In genomic region chr3:131503328-131503650, GRCh38 we compare ENCODE assay signal across 8 cellular contexts. TPM values are rescaled to one million over a fixed set of nuclear protein-coding genes. Genes with fewer than 3 reads are reported as not detected.
DNase-seq lines count a peak whose midpoint lies in the region; ATAC-seq and TF ChIP-seq lines count a peak whose summit lies in the region.

No MANE protein-coding gene starts in this region.

- TF ChIP-seq CTCF in AG04449 (IDR thresholded peaks at IDR 0.05; ENCODE audit: insufficient read depth, low read length, missing control alignments) (no peak), fibroblast of pulmonary artery (IDR thresholded peaks at IDR 0.05; ENCODE audit: low read length, missing control alignments) (no peak), gastrocnemius medialis (IDR thresholded peaks at IDR 0.05 in 4 of 5, conservative IDR thresholded peaks at IDR 0.05 in 1 of 5) (no peak)

- H3K27me3 ChIP-seq in gastrocnemius medialis, result no peaks in the 10 kb centered on the region

- in situ Hi-C loops in gastrocnemius medialis (cut with MboI; ENCODE audit: low sequenced_read_pairs in 4 of 4), result loop anchor here in 1 of 4 donors (10.0 kb wide), 1 partner anchor 478 kb away; the partner anchor contains the start of genes ASTE1 and NEK11

- H3K4me1 ChIP-seq in gastrocnemius medialis, result peaks cover 18 to 20% of the 10 kb centered on the region in 2 donors

- no peaks in the 10 kb centered on the region for H3K9me3 ChIP-seq in gastrocnemius medialis

- intact Hi-C loops in gastrocnemius medialis (cut with DNase I; ENCODE audit: low total_unique reads), result loop anchor here (2.0 to 5.0 kb wide), 2 partner anchors 122 to 476 kb away; partner anchors contain the start of genes ASTE1, NEK11 and NUDT16

- H3K27ac ChIP-seq in gastrocnemius medialis, result peak overlapping the region; percentile 79 to 87 (median 82)

- CTCF ChIA-PET in AG04449 (lab: Yijun Ruan, JAX), result interaction anchor here (1.0 to 1.2 kb wide), 2 partner anchors 13 to 292 kb away, joined by 3 to 4 read pairs; no protein-coding TSS in a partner anchor

- H3K36me3 ChIP-seq in gastrocnemius medialis, result peaks cover 0 to 10% of the 10 kb centered on the region in 2 donors

- no peak for DNase-seq in AG04449 (ENCODE audit: low read depth, low spot score)
- DNase-seq in fibroblast of pulmonary artery (ENCODE audit: low read depth), result peak; percentile 1
- no peak for DNase-seq in gastrocnemius medialis
- no peak for DNase-seq in germinal center (ENCODE audit: low spot score)
- no peak for DNase-seq in kidney glomerular epithelial cell (lab: John Stamatoyannopoulos, UW)

- POLR2A ChIA-PET in AG04449 (lab: Yijun Ruan, JAX), result no interaction called here

- TF ChIP-seq POLR2A in gastrocnemius medialis (IDR thresholded peaks at IDR 0.05), result no peak

- peak; percentile 7 for ATAC-seq in GM19395 (IDR thresholded peaks at IDR 0.05; ENCODE audit: unreplicated experiment)
- ATAC-seq in SK-N-SH treated with all-trans-retinoic acid at 6 μM for 48 hours, result peak; percentile 10; the same call in 2 of the 3 replicates
- ATAC-seq in gastrocnemius medialis, result no peak
- ATAC-seq in HG03442 (IDR thresholded peaks at IDR 0.05; ENCODE audit: unreplicated experiment), result no peak

- H3K4me3 ChIP-seq in AG04449 (ENCODE audit: low read depth, low read length) (peak overlapping the region; percentile 98), fibroblast of pulmonary artery (replicated peaks; ENCODE audit: low read depth, low read length) (peak overlapping the region; percentile 85), gastrocnemius medialis (peak overlapping the region; percentile 78 to 99 (median 84))

TF ChIP-seq in SK-N-SH treated with all-trans-retinoic acid at 6 μM for 48 hours, 23 proteins besides CTCF, POLR2A, EP300 and RAD21:
- TF ChIP-seq ARNTL (CRISPR knock-in tag; IDR thresholded peaks at IDR 0.05; ENCODE audit: borderline replicate concordance, low read depth), result no peak
- TF ChIP-seq PPARA (CRISPR knock-in tag; IDR thresholded peaks at IDR 0.05; ENCODE audit: borderline replicate concordance), result no peak
- TF ChIP-seq ZNF70 (CRISPR knock-in tag; IDR thresholded peaks at IDR 0.05), result no peak
- no peak for TF ChIP-seq SNAI2 (CRISPR knock-in tag; IDR thresholded peaks at IDR 0.05)
- no peak for TF ChIP-seq ZFP3 (CRISPR knock-in tag; IDR thresholded peaks at IDR 0.05)
- no peak for TF ChIP-seq ISL1 (CRISPR knock-in tag; IDR thresholded peaks at IDR 0.05)
TF ChIP-seq in SK-N-SH treated with all-trans-retinoic acid at 6 μM for 48 hours: peak in this region for 0.

RNA-seq across cellular contexts. Expression of gene MRPL3, which starts 0.5 kb away (rescaled TPM):
- total RNA-seq in gastrocnemius medialis, result 100 to 1,000 TPM in 2 of 4 donors, 10 to 100 TPM in 2; 72.3 to 109 (median 97.1) TPM

Comparison
In these comparisons a context has a peak if more than half of its experiments do, and no peak if none do; other contexts are left out.
1. ATAC-seq: peak in GM19395 (single experiment) and SK-N-SH treated with all-trans-retinoic acid at 6 μM for 48 hours (single experiment); none in gastrocnemius medialis (0 of 2) and HG03442 (single experiment).
2. Peak in every context shown above with its lines, with median percentiles within 50 percentile points of each other: H3K4me3 ChIP-seq.